ENCODE assay signal across 8 cellular contexts in the genomic region with DNA sequence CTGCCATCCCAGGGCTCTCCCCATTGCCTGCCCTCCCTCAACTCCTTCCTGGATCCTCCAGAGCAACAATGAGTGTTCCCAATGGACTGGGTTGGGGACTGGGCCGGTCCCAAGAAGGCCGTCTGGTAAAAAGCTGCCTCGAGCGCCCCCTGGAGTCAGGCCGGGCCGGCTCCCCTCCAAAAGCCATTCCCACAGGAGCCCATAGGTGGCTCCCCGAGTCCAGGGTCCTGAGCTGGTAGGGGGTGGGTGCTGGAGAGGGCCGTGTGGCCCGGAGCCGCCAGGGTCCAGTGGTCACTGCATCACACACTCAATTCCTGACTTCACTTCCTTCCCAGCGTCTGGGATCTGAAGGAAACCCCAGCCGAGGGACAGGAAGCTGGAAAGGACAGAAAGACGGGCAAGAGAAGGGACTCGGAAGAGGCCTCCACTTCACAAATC. TPM values are rescaled to one million over a fixed set of nuclear protein-coding genes. Genes with fewer than 3 reads are reported as not detected.
A peak's percentile ranks its signal among the peaks of the same experiment; 100 is the strongest.
DNase-seq lines count a peak whose midpoint lies in the region; ATAC-seq and TF ChIP-seq lines count a peak whose summit lies in the region.

No MANE protein-coding gene starts in this region.

- no peaks in the 10 kb centered on the region for H3K9me2 ChIP-seq in GM23338 (ENCODE audit: insufficient read depth)

- peaks cover 25 to 54% (median 47%) of the 10 kb centered on the region in 10 experiments for H3K4me1 ChIP-seq in BLaER1 treated with 17β-estradiol and CSF1 and Interleukin-3, amounts not matched to agents 10 nM and 100 nM
- no peaks in the 10 kb centered on the region for H3K4me1 ChIP-seq in GM23338 (ENCODE audit: insufficient read depth)
- H3K4me1 ChIP-seq in endodermal cell (ENCODE audit: control insufficient read depth, insufficient read depth, low read length): no peaks in the 10 kb centered on the region

- no peaks in the 10 kb centered on the region for H3K27me3 ChIP-seq in BLaER1 treated with 17β-estradiol and CSF1 and Interleukin-3, amounts not matched to agents 10 nM and 100 nM
- no peaks in the 10 kb centered on the region for H3K27me3 ChIP-seq in GM23338 (ENCODE audit: insufficient read depth)
- H3K27me3 ChIP-seq in endodermal cell (ENCODE audit: control insufficient read depth, insufficient read depth, low read length, poor library complexity, severe bottlenecking): no peaks in the 10 kb centered on the region

- H3K9me3 Mint-ChIP-seq in GM23338: no peaks in the 10 kb centered on the region
- no peaks in the 10 kb centered on the region for H3K9me3 Mint-ChIP-seq in endodermal cell

- no peaks in the 10 kb centered on the region for H3K79me2 ChIP-seq in GM23338 (replicated peaks; ENCODE audit: insufficient read depth)

- peaks cover 7% of the 10 kb centered on the region for H3K4me1 Mint-ChIP-seq in GM23338
- H3K4me1 Mint-ChIP-seq in endodermal cell: peaks cover 6% of the 10 kb centered on the region

- no peaks in the 10 kb centered on the region for H3K36me3 Mint-ChIP-seq in GM23338 (ENCODE audit: low read depth)
- peaks cover 24% of the 10 kb centered on the region for H3K36me3 Mint-ChIP-seq in endodermal cell (ENCODE audit: low read depth)

- H3K4me2 ChIP-seq in BLaER1 treated with 17β-estradiol and CSF1 and Interleukin-3, amounts not matched to agents 10 nM and 100 nM: peak overlapping the region in 10 of 11 experiments; percentile 22 to 69 (median 48); a peak in 19 of 22 replicates
- H3K4me2 ChIP-seq in GM23338: no peak overlapping the region

- WGBS in endodermal cell (ENCODE audit: insufficient coverage in 1 of 2, insufficient read length in 1 of 2), 2 experiments: 29 to 35% methylated on average over 3 to 14 of the region's 14 CpGs

- no peak overlapping the region for H3K4me3 Mint-ChIP-seq in GM23338
- H3K4me3 Mint-ChIP-seq in endodermal cell: no peak overlapping the region

- peaks cover 9 to 18% (median 13%) of the 10 kb centered on the region in 11 experiments; a peak in 19 of 22 replicates for H3K9me3 ChIP-seq in BLaER1 treated with 17β-estradiol and CSF1 and Interleukin-3, amounts not matched to agents 10 nM and 100 nM (replicated peaks in 1 of 11)
- no peaks in the 10 kb centered on the region for H3K9me3 ChIP-seq in endodermal cell (ENCODE audit: control insufficient read depth, low read length)

- TF ChIP-seq CTCF in GM23338 (conservative IDR thresholded peaks at IDR 0.05; ENCODE audit: low read depth in 2 of 2): peak; percentile 99 to 100
- TF ChIP-seq CTCF in endodermal cell (conservative IDR thresholded peaks at IDR 0.05): peak; percentile 100

- no peaks in the 10 kb centered on the region for H3F3A ChIP-seq in GM23338 (replicated peaks; ENCODE audit: low read depth)

- H3K9ac ChIP-seq in BLaER1 treated with 17β-estradiol and CSF1 and Interleukin-3, amounts not matched to agents 10 nM and 100 nM: peak overlapping the region in 6 of 11 experiments; percentile 7 to 42 (median 27); a peak in 8 of 22 replicates
- no peak overlapping the region for H3K9ac ChIP-seq in endodermal cell (ENCODE audit: extremely low read depth, low read length, poor library complexity, severe bottlenecking)

- H3K27me3 Mint-ChIP-seq in GM23338 (ENCODE audit: insufficient read depth, low read depth, poor library complexity): peaks cover 1% of the 10 kb centered on the region
- H3K27me3 Mint-ChIP-seq in endodermal cell (ENCODE audit: insufficient read depth): no peaks in the 10 kb centered on the region

- peak overlapping the region; percentile 30; the same call in 1 of the 2 replicates for H3K27ac Mint-ChIP-seq in GM23338
- H3K27ac Mint-ChIP-seq in endodermal cell: peak overlapping the region; percentile 65

- peak overlapping the region in 7 of 11 experiments; percentile 21 to 56 (median 45); a peak in 13 of 22 replicates for H3K27ac ChIP-seq in BLaER1 treated with 17β-estradiol and CSF1 and Interleukin-3, amounts not matched to agents 10 nM and 100 nM
- H3K27ac ChIP-seq in GM23338 (ENCODE audit: low read depth) (no peak overlapping the region), endodermal cell (ENCODE audit: low read depth, low read length) (no peak overlapping the region)

- ATAC-seq in GM23338 (peak; percentile 93), GM18858 (IDR thresholded peaks at IDR 0.05; ENCODE audit: unreplicated experiment) (no peak)

- peaks cover 0 to 7% (median 0%) of the 10 kb centered on the region in 11 experiments; a peak in 3 of 22 replicates for H4K20me1 ChIP-seq in BLaER1 treated with 17β-estradiol and CSF1 and Interleukin-3, amounts not matched to agents 10 nM and 100 nM
- no peaks in the 10 kb centered on the region for H4K20me1 ChIP-seq in GM23338 (replicated peaks; ENCODE audit: insufficient read depth)

- peak; percentile 92 for DNase-seq in GM23338 (ENCODE audit: low spot score)
- peak; percentile 46 for DNase-seq in NOMO-1 treated with DMSO at 0.1 percent for 48 hours (lab: John Stamatoyannopoulos, UW; ENCODE audit: unreplicated experiment)
- DNase-seq in activated CD8-positive, alpha-beta memory T cell treated with anti-CD3 and anti-CD28 coated beads for 4 hours (ENCODE audit: low read depth in 2 of 2): peak; percentile 48 to 51
- peak; percentile 98 for DNase-seq in endodermal cell
- peak; percentile 88 for DNase-seq in midbrain (lab: John Stamatoyannopoulos, UW)
- DNase-seq in stimulated activated CD8-positive, alpha-beta memory T cell treated with anti-CD3 and anti-CD28 coated beads, Interleukin-2, amount 100 ng/mL, for 48 hours (ENCODE audit: low read depth in 2 of 2): peak; percentile 71 to 72

- H3K36me3 ChIP-seq in BLaER1 treated with 17β-estradiol and CSF1 and Interleukin-3, amounts not matched to agents 10 nM and 100 nM: peaks cover 23 to 67% (median 51%) of the 10 kb centered on the region in 11 experiments
- H3K36me3 ChIP-seq in GM23338 (ENCODE audit: insufficient read depth) (no peaks in the 10 kb centered on the region), endodermal cell (ENCODE audit: control insufficient read depth, insufficient read depth, low read length) (peaks cover 15% of the 10 kb centered on the region)

- H3K4me3 ChIP-seq in BLaER1 treated with 17β-estradiol and CSF1 and Interleukin-3, amounts not matched to agents 10 nM and 100 nM: no peak overlapping the region
- H3K4me3 ChIP-seq in GM23338 (no peak overlapping the region), endodermal cell (ENCODE audit: low read length) (no peak overlapping the region)

- H2AFZ ChIP-seq in GM23338: 0 out of 2 replicates have a peak overlapping the region, but pooled peaks have one; percentile 72

RNA-seq across cellular contexts. Expression of gene ALDH4A1, which starts 10.7 kb away (rescaled TPM):
- total RNA-seq in GM23338 (2014; rRNA removed; shearing (Covaris generic)): 33.8 and 36.9 TPM in 2 replicates
- polyA plus RNA-seq in GM23338 (2016; fragmentation: Nextera tagmentation; extraction: Ambion mirVana): 11.3 and 13.5 TPM in 2 replicates
- 10 to 100 TPM in 1 of 2 donors, 1 to 10 TPM in 1; 7.6 to 18.7 TPM for total RNA-seq in endodermal cell
- polyA plus RNA-seq in endodermal cell (2013, experiment 1 of 2): 13.0 TPM
- 13.1 TPM for polyA plus RNA-seq in endodermal cell (2013, experiment 2 of 2)

RNA-seq across cellular contexts. Expression of gene IFFO2, which starts 43.4 kb away (rescaled TPM):
- total RNA-seq in GM23338 (2014; rRNA removed; shearing (Covaris generic)): 7.5 and 13.2 TPM in 2 replicates
- polyA plus RNA-seq in GM23338 (2016; fragmentation: Nextera tagmentation; extraction: Ambion mirVana): 0.71 and 1.5 TPM in 2 replicates
- 1 to 10 TPM; 4.6 to 6.4 TPM for total RNA-seq in endodermal cell
- polyA plus RNA-seq in endodermal cell (2013, experiment 1 of 2): 7.7 TPM
- polyA plus RNA-seq in endodermal cell (2013, experiment 2 of 2): 6.8 TPM

RNA-seq across cellular contexts. Expression of gene TAS1R2, which starts 53.6 kb away (rescaled TPM):
- total RNA-seq in GM23338 (2014; rRNA removed; shearing (Covaris generic)): not detected in 2 replicates
- not detected in 2 replicates for polyA plus RNA-seq in GM23338 (2016; fragmentation: Nextera tagmentation; extraction: Ambion mirVana)
- total RNA-seq in endodermal cell: not detected
- not detected for polyA plus RNA-seq in endodermal cell (2013, experiment 1 of 2)
- not detected for polyA plus RNA-seq in endodermal cell (2013, experiment 2 of 2)

Comparison
In these comparisons a context has a peak if more than half of its experiments do, and no peak if none do; other contexts are left out.
1. H3K27ac ChIP-seq: peak in BLaER1 treated with 17β-estradiol and CSF1 and Interleukin-3, amounts not matched to agents 10 nM and 100 nM (7 of 11); none in GM23338 (single experiment) and endodermal cell (single experiment).
2. DNase-seq: peak in every context shown above with its lines; median percentile 98 in endodermal cell; 92 in GM23338; 88 in midbrain; 72 in stimulated activated CD8-positive, alpha-beta memory T cell treated with anti-CD3 and anti-CD28 coated beads, Interleukin-2, amount 100 ng/mL, for 48 hours; 50 in activated CD8-positive, alpha-beta memory T cell treated with anti-CD3 and anti-CD28 coated beads for 4 hours; 46 in NOMO-1 treated with DMSO at 0.1 percent for 48 hours.